ENCODE assay signal across 2 cellular contexts in the genomic region with DNA sequence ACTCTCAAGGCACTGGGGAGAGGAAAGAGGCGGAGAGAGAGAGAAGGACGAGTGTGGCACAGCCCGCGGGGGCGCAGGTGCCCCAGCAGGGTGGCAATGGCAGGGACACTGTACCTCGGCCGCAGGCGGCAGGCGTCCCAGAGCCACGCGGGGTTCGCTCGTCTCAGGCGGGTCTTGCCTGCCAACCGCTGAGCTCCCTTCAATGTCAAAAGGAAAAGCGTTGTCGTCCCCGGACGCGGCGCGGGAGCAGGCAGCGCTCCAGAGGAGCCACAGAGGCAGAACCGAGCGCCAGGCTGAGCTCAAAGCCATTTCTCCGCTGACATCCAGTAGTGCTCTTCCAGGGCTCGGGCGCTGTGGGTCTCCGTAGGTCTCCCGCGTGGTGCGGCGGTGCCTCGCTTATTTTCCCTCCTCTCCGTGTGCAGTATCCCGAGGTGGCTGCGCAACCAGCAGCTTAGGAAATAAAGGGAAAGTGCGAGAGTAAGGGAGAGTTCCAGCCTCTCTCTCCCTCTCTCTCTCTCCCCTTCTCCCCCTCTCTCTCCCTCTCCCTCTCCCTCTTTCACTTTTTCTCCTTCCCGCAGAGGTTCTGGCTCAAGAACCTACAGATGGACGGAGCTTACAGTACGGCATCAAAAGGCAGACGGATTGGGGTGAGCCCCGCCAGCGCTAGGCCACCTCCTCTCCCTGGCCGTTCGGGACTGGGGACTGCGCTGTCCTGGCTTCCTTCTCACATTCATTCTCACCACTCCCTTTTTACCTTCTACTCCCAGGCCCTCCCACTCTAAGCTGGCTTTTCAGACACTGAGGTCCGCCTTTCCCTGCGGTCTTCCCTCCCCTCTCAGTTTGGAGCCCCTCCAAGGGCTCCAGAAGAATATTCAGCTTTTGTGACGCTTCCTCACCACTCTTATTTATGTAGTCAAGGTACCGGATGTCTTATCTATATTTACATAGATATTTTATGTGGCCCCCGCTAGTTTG.
A peak's percentile ranks its signal among the peaks of the same experiment; 100 is the strongest.
TF ChIP-seq lines count a peak whose summit lies in the region.

A gene with protein sequence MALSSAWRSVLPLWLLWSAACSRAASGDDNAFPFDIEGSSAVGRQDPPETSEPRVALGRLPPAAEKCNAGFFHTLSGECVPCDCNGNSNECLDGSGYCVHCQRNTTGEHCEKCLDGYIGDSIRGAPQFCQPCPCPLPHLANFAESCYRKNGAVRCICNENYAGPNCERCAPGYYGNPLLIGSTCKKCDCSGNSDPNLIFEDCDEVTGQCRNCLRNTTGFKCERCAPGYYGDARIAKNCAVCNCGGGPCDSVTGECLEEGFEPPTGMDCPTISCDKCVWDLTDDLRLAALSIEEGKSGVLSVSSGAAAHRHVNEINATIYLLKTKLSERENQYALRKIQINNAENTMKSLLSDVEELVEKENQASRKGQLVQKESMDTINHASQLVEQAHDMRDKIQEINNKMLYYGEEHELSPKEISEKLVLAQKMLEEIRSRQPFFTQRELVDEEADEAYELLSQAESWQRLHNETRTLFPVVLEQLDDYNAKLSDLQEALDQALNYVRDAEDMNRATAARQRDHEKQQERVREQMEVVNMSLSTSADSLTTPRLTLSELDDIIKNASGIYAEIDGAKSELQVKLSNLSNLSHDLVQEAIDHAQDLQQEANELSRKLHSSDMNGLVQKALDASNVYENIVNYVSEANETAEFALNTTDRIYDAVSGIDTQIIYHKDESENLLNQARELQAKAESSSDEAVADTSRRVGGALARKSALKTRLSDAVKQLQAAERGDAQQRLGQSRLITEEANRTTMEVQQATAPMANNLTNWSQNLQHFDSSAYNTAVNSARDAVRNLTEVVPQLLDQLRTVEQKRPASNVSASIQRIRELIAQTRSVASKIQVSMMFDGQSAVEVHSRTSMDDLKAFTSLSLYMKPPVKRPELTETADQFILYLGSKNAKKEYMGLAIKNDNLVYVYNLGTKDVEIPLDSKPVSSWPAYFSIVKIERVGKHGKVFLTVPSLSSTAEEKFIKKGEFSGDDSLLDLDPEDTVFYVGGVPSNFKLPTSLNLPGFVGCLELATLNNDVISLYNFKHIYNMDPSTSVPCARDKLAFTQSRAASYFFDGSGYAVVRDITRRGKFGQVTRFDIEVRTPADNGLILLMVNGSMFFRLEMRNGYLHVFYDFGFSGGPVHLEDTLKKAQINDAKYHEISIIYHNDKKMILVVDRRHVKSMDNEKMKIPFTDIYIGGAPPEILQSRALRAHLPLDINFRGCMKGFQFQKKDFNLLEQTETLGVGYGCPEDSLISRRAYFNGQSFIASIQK (N-terminal part only) (minus strand): TSS at position 726 of the 975 bp plus-strand sequence. CDS start 417 bp downstream, at position 309.

TF ChIP-seq in SK-N-SH, 30 proteins besides CTCF, POLR2A, EP300 and RAD21:
- TF ChIP-seq, protein P1, sequence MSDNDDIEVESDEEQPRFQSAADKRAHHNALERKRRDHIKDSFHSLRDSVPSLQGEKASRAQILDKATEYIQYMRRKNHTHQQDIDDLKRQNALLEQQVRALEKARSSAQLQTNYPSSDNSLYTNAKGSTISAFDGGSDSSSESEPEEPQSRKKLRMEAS (IDR thresholded peaks at IDR 0.05; ENCODE audit: low read depth): peak; percentile 43; the same call in 1 of the 2 replicates
- TF ChIP-seq, protein P2, sequence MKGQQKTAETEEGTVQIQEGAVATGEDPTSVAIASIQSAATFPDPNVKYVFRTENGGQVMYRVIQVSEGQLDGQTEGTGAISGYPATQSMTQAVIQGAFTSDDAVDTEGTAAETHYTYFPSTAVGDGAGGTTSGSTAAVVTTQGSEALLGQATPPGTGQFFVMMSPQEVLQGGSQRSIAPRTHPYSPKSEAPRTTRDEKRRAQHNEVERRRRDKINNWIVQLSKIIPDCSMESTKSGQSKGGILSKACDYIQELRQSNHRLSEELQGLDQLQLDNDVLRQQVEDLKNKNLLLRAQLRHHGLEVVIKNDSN (IDR thresholded peaks at IDR 0.05; ENCODE audit: borderline replicate concordance, low read depth): no peak
- no peak for TF ChIP-seq FOXM1 (IDR thresholded peaks at IDR 0.05; ENCODE audit: low read depth)
- TF ChIP-seq MXI1 (IDR thresholded peaks at IDR 0.05; ENCODE audit: low read depth, low read length): no peak; the same call in 1 of the 2 replicates
- TF ChIP-seq NFIC (IDR thresholded peaks at IDR 0.05; ENCODE audit: borderline replicate concordance): no peak
- no peak for TF ChIP-seq SMC3 (IDR thresholded peaks at IDR 0.05; ENCODE audit: low read depth, low read length)
- peak; percentile 23 for TF ChIP-seq CHD2 (IDR thresholded peaks at IDR 0.05; ENCODE audit: low read length, partially characterized antibody)

TF ChIP-seq in HepG2, 621 proteins besides CTCF, POLR2A, EP300 and RAD21 (continues in another document):
- TF ChIP-seq LCORL (IDR thresholded peaks at IDR 0.05) (no peak), LCORL (CRISPR knock-in tag; IDR thresholded peaks at IDR 0.05) (no peak), NCOR1 (IDR thresholded peaks at IDR 0.05; ENCODE audit: borderline replicate concordance, low read length) (no peak), FOXC1 (CRISPR knock-in tag; IDR thresholded peaks at IDR 0.05; ENCODE audit: borderline replicate concordance) (no peak), TBX2 (CRISPR knock-in tag; IDR thresholded peaks at IDR 0.05; ENCODE audit: borderline replicate concordance) (no peak), FOXK1 (CRISPR knock-in tag; IDR thresholded peaks at IDR 0.05; ENCODE audit: borderline replicate concordance, low read depth) (no peak), ZBTB21 (CRISPR knock-in tag; IDR thresholded peaks at IDR 0.05) (no peak), GABPB1 (CRISPR knock-in tag; IDR thresholded peaks at IDR 0.05) (peak; percentile 14; the same call in 1 of the 2 replicates), NCOA1 (CRISPR knock-in tag; IDR thresholded peaks at IDR 0.05) (0 out of 2 replicates have a peak, but pooled peaks have one; percentile 29), ZNF558 (CRISPR knock-in tag; IDR thresholded peaks at IDR 0.05; ENCODE audit: borderline replicate concordance) (no peak), BORCS8-MEF2B (CRISPR knock-in tag; IDR thresholded peaks at IDR 0.05) (peak; percentile 24; the same call in 1 of the 2 replicates), SMYD3 (CRISPR knock-in tag; IDR thresholded peaks at IDR 0.05) (no peak)
- TF ChIP-seq, protein P3, sequence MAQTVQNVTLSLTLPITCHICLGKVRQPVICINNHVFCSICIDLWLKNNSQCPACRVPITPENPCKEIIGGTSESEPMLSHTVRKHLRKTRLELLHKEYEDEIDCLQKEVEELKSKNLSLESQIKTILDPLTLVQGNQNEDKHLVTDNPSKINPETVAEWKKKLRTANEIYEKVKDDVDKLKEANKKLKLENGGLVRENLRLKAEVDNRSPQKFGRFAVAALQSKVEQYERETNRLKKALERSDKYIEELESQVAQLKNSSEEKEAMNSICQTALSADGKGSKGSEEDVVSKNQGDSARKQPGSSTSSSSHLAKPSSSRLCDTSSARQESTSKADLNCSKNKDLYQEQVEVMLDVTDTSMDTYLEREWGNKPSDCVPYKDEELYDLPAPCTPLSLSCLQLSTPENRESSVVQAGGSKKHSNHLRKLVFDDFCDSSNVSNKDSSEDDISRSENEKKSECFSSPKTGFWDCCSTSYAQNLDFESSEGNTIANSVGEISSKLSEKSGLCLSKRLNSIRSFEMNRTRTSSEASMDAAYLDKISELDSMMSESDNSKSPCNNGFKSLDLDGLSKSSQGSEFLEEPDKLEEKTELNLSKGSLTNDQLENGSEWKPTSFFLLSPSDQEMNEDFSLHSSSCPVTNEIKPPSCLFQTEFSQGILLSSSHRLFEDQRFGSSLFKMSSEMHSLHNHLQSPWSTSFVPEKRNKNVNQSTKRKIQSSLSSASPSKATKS (CRISPR knock-in tag; IDR thresholded peaks at IDR 0.05): no peak
- TF ChIP-seq, protein P4, sequence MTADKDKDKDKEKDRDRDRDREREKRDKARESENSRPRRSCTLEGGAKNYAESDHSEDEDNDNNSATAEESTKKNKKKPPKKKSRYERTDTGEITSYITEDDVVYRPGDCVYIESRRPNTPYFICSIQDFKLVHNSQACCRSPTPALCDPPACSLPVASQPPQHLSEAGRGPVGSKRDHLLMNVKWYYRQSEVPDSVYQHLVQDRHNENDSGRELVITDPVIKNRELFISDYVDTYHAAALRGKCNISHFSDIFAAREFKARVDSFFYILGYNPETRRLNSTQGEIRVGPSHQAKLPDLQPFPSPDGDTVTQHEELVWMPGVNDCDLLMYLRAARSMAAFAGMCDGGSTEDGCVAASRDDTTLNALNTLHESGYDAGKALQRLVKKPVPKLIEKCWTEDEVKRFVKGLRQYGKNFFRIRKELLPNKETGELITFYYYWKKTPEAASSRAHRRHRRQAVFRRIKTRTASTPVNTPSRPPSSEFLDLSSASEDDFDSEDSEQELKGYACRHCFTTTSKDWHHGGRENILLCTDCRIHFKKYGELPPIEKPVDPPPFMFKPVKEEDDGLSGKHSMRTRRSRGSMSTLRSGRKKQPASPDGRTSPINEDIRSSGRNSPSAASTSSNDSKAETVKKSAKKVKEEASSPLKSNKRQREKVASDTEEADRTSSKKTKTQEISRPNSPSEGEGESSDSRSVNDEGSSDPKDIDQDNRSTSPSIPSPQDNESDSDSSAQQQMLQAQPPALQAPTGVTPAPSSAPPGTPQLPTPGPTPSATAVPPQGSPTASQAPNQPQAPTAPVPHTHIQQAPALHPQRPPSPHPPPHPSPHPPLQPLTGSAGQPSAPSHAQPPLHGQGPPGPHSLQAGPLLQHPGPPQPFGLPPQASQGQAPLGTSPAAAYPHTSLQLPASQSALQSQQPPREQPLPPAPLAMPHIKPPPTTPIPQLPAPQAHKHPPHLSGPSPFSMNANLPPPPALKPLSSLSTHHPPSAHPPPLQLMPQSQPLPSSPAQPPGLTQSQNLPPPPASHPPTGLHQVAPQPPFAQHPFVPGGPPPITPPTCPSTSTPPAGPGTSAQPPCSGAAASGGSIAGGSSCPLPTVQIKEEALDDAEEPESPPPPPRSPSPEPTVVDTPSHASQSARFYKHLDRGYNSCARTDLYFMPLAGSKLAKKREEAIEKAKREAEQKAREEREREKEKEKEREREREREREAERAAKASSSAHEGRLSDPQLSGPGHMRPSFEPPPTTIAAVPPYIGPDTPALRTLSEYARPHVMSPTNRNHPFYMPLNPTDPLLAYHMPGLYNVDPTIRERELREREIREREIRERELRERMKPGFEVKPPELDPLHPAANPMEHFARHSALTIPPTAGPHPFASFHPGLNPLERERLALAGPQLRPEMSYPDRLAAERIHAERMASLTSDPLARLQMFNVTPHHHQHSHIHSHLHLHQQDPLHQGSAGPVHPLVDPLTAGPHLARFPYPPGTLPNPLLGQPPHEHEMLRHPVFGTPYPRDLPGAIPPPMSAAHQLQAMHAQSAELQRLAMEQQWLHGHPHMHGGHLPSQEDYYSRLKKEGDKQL (CRISPR knock-in tag; IDR thresholded peaks at IDR 0.05; ENCODE audit: low read depth): no peak
- TF ChIP-seq, protein P5, sequence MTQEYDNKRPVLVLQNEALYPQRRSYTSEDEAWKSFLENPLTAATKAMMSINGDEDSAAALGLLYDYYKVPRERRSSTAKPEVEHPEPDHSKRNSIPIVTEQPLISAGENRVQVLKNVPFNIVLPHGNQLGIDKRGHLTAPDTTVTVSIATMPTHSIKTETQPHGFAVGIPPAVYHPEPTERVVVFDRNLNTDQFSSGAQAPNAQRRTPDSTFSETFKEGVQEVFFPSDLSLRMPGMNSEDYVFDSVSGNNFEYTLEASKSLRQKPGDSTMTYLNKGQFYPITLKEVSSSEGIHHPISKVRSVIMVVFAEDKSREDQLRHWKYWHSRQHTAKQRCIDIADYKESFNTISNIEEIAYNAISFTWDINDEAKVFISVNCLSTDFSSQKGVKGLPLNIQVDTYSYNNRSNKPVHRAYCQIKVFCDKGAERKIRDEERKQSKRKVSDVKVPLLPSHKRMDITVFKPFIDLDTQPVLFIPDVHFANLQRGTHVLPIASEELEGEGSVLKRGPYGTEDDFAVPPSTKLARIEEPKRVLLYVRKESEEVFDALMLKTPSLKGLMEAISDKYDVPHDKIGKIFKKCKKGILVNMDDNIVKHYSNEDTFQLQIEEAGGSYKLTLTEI (CRISPR knock-in tag; conservative IDR thresholded peaks at IDR 0.05): no peak
- TF ChIP-seq, protein P6, sequence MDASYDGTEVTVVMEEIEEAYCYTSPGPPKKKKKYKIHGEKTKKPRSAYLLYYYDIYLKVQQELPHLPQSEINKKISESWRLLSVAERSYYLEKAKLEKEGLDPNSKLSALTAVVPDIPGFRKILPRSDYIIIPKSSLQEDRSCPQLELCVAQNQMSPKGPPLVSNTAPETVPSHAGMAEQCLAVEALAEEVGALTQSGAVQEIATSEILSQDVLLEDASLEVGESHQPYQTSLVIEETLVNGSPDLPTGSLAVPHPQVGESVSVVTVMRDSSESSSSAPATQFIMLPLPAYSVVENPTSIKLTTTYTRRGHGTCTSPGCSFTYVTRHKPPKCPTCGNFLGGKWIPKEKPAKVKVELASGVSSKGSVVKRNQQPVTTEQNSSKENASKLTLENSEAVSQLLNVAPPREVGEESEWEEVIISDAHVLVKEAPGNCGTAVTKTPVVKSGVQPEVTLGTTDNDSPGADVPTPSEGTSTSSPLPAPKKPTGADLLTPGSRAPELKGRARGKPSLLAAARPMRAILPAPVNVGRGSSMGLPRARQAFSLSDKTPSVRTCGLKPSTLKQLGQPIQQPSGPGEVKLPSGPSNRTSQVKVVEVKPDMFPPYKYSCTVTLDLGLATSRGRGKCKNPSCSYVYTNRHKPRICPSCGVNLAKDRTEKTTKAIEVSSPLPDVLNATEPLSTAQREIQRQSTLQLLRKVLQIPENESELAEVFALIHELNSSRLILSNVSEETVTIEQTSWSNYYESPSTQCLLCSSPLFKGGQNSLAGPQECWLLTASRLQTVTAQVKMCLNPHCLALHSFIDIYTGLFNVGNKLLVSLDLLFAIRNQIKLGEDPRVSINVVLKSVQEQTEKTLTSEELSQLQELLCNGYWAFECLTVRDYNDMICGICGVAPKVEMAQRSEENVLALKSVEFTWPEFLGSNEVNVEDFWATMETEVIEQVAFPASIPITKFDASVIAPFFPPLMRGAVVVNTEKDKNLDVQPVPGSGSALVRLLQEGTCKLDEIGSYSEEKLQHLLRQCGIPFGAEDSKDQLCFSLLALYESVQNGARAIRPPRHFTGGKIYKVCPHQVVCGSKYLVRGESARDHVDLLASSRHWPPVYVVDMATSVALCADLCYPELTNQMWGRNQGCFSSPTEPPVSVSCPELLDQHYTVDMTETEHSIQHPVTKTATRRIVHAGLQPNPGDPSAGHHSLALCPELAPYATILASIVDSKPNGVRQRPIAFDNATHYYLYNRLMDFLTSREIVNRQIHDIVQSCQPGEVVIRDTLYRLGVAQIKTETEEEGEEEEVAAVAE (CRISPR knock-in tag; IDR thresholded peaks at IDR 0.05; ENCODE audit: borderline replicate concordance): no peak
- TF ChIP-seq, protein P7, sequence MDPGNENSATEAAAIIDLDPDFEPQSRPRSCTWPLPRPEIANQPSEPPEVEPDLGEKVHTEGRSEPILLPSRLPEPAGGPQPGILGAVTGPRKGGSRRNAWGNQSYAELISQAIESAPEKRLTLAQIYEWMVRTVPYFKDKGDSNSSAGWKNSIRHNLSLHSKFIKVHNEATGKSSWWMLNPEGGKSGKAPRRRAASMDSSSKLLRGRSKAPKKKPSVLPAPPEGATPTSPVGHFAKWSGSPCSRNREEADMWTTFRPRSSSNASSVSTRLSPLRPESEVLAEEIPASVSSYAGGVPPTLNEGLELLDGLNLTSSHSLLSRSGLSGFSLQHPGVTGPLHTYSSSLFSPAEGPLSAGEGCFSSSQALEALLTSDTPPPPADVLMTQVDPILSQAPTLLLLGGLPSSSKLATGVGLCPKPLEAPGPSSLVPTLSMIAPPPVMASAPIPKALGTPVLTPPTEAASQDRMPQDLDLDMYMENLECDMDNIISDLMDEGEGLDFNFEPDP (CRISPR knock-in tag; conservative IDR thresholded peaks at IDR 0.05): 0 out of 2 replicates have a peak, but pooled peaks have one; percentile 62
